11 cellular contexts compared by ENCODE assay signal in the genomic region with DNA sequence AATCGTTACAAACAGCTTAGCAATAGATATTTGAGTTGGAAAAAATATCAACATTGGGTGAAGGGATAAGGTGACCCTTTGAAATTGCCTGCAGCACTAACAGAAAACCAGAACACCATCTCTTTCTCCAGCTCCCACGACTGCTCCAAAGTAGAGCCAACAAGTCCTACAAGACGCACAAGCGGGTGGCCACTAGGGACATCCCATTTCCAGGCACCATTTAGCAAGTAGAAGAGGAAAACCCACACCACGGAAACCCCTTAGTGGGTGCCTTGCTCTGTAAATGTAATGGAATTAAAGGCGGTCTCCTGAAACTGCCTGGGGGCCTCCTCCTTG. TPM values are rescaled to one million over a fixed set of nuclear protein-coding genes. Genes with fewer than 3 reads are reported as not detected.
A peak's percentile ranks its signal among the peaks of the same experiment; 100 is the strongest.
DNase-seq lines count a peak whose midpoint lies in the region; ATAC-seq and TF ChIP-seq lines count a peak whose summit lies in the region.
"Had no signal": no experiment of that assay in that cellular context is flagged by ENCODE, and none has a peak within 500 bp of the region (broad histone marks: within the 10 kb centered on the region; RNA-seq: fewer than 3 reads in every experiment).

No MANE protein-coding gene starts in this region.

- H3K4me2 ChIP-seq in mesenchymal stem cell (ENCODE audit: low read length, poor library complexity, severe bottlenecking), result peak overlapping the region; percentile 94

- H3K14ac ChIP-seq in mesenchymal stem cell (ENCODE audit: low read length in 2 of 2), result no peak overlapping the region

- H3K18ac ChIP-seq in mesenchymal stem cell (ENCODE audit: low read depth in 1 of 2, low read length in 2 of 2), result no peak overlapping the region

- H2AK5ac ChIP-seq in mesenchymal stem cell (ENCODE audit: low read length, severe bottlenecking), result no peak overlapping the region

- no peaks in the 10 kb centered on the region for H3K36me3 Mint-ChIP-seq in activated T-cell treated with anti-CD3 and anti-CD28 coated beads, Interleukin-2, amount 50 U/mL, for 72 hours (ENCODE audit: insufficient read depth in 2 of 2)
- no peaks in the 10 kb centered on the region for H3K36me3 Mint-ChIP-seq in activated T-cell treated with anti-CD3 and anti-CD28 coated beads, Interleukin-2, amount 50 U/mL, for 24 hours (ENCODE audit: low read depth)
- no peaks in the 10 kb centered on the region for H3K36me3 Mint-ChIP-seq in type B pancreatic cell

- peaks cover 5% of the 10 kb centered on the region for H3K4me1 Mint-ChIP-seq in activated T-cell treated with anti-CD3 and anti-CD28 coated beads, Interleukin-2, amount 50 U/mL, for 72 hours (ENCODE audit: low read depth)
- H3K4me1 Mint-ChIP-seq in activated T-cell treated with anti-CD3 and anti-CD28 coated beads, Interleukin-2, amount 50 U/mL, for 24 hours (ENCODE audit: low read depth), result peaks cover 11% of the 10 kb centered on the region
- peaks cover 8% of the 10 kb centered on the region for H3K4me1 Mint-ChIP-seq in type B pancreatic cell (ENCODE audit: unreplicated experiment)

- H2BK5ac ChIP-seq in mesenchymal stem cell (ENCODE audit: low read depth, low read length, poor library complexity, severe bottlenecking), result no peak overlapping the region

- no peaks in the 10 kb centered on the region for H3K9me3 ChIP-seq in mesenchymal stem cell (ENCODE audit: control insufficient read depth, low read length)
- H3K9me3 ChIP-seq: A549 had no signal

- H3K9ac ChIP-seq in mesenchymal stem cell (ENCODE audit: low read length), result peak overlapping the region; percentile 40

- no peak overlapping the region for H3K23ac ChIP-seq in mesenchymal stem cell (ENCODE audit: low read length in 2 of 2)

- H2AFZ ChIP-seq in mesenchymal stem cell (ENCODE audit: low read depth, low read length), result no peak overlapping the region

- no peak overlapping the region for H4K8ac ChIP-seq in mesenchymal stem cell (ENCODE audit: low read length)

- TF ChIP-seq CTCF in type B pancreatic cell (conservative IDR thresholded peaks at IDR 0.05), result peak; percentile 33

- no peak overlapping the region for H4K91ac ChIP-seq in mesenchymal stem cell (ENCODE audit: low read length)

- no peak overlapping the region for H3K27ac ChIP-seq in mesenchymal stem cell (ENCODE audit: low read length, poor library complexity, severe bottlenecking)
- H3K27ac ChIP-seq: A549 had no signal

- no peak overlapping the region for H3K27ac Mint-ChIP-seq in activated T-cell treated with anti-CD3 and anti-CD28 coated beads, Interleukin-2, amount 50 U/mL, for 72 hours
- no peak overlapping the region for H3K27ac Mint-ChIP-seq in activated T-cell treated with anti-CD3 and anti-CD28 coated beads, Interleukin-2, amount 50 U/mL, for 24 hours
- H3K27ac Mint-ChIP-seq in type B pancreatic cell, result no peak overlapping the region

- H2BK12ac ChIP-seq in mesenchymal stem cell (ENCODE audit: low read length in 2 of 2), result no peak overlapping the region

- peak overlapping the region; percentile 51 to 60 for H3K4me3 Mint-ChIP-seq in activated T-cell treated with anti-CD3 and anti-CD28 coated beads, Interleukin-2, amount 50 U/mL, for 72 hours
- H3K4me3 Mint-ChIP-seq in activated T-cell treated with anti-CD3 and anti-CD28 coated beads, Interleukin-2, amount 50 U/mL, for 24 hours, result no peak overlapping the region
- peak overlapping the region; percentile 74 for H3K4me3 Mint-ChIP-seq in type B pancreatic cell

- H3K27me3 Mint-ChIP-seq in activated T-cell treated with anti-CD3 and anti-CD28 coated beads, Interleukin-2, amount 50 U/mL, for 72 hours (ENCODE audit: low read depth), result peaks cover 56% of the 10 kb centered on the region
- peaks cover 88% of the 10 kb centered on the region for H3K27me3 Mint-ChIP-seq in activated T-cell treated with anti-CD3 and anti-CD28 coated beads, Interleukin-2, amount 50 U/mL, for 24 hours
- peaks cover 48% of the 10 kb centered on the region for H3K27me3 Mint-ChIP-seq in type B pancreatic cell

- no peak overlapping the region for H3K4ac ChIP-seq in mesenchymal stem cell (ENCODE audit: low read depth in 1 of 2, low read length in 2 of 2)

- H2BK120ac ChIP-seq in mesenchymal stem cell (ENCODE audit: low read depth, low read length), result no peak overlapping the region

- H3K36me3 ChIP-seq in mesenchymal stem cell (ENCODE audit: control insufficient read depth in 1 of 2, insufficient read depth in 2 of 2, low read depth in 1 of 2, low read length in 2 of 2), result no peaks in the 10 kb centered on the region

- no peak overlapping the region for H2BK15ac ChIP-seq in mesenchymal stem cell (ENCODE audit: low read depth, poor library complexity, severe bottlenecking)

- peaks cover 3% of the 10 kb centered on the region for H3K79me1 ChIP-seq in mesenchymal stem cell (replicated peaks; ENCODE audit: low read length, poor library complexity, severe bottlenecking)

- ATAC-seq in activated T-cell treated with anti-CD3 and anti-CD28 coated beads, Interleukin-2, amount 50 U/mL, for 72 hours (replicated peaks in 1 of 2), result no peak
- no peak for ATAC-seq in HG02678 (IDR thresholded peaks at IDR 0.05; ENCODE audit: unreplicated experiment)
- no peak for ATAC-seq in GM18870 (IDR thresholded peaks at IDR 0.05; ENCODE audit: unreplicated experiment)
- ATAC-seq: K562, left colon had no signal

- H3K4me3 ChIP-seq in mesenchymal stem cell (ENCODE audit: insufficient read depth in 1 of 2, low read depth in 1 of 2, low read length in 2 of 2), result peak overlapping the region; percentile 66 to 81
- H3K4me3 ChIP-seq: A549, K562 had no signal

- H3K4me1 ChIP-seq in mesenchymal stem cell (ENCODE audit: control insufficient read depth, insufficient read depth, low read depth, low read length), result peaks cover 5% of the 10 kb centered on the region
- H3K4me1 ChIP-seq: A549 had no signal

- no peak for DNase-seq in activated T-cell treated with anti-CD3 and anti-CD28 coated beads, Interleukin-2, amount 50 U/mL, for 72 hours
- no peak for DNase-seq in activated T-cell treated with anti-CD3 and anti-CD28 coated beads, Interleukin-2, amount 50 U/mL, for 24 hours
- DNase-seq in ecto neural progenitor cell (ENCODE audit: low spot score), result peak; percentile 42
- peak; percentile 32 for DNase-seq in mesenchymal stem cell
- DNase-seq in type B pancreatic cell (ENCODE audit: extremely low spot score, unreplicated experiment), result no peak
- DNase-seq in NCI-H226, result no peak
- DNase-seq: left colon had no signal

- no peaks in the 10 kb centered on the region for H3K27me3 ChIP-seq in mesenchymal stem cell (ENCODE audit: control insufficient read depth in 1 of 2, insufficient read depth in 1 of 2, low read length in 2 of 2)

- no peaks in the 10 kb centered on the region for H3K9me3 Mint-ChIP-seq in activated T-cell treated with anti-CD3 and anti-CD28 coated beads, Interleukin-2, amount 50 U/mL, for 72 hours
- H3K9me3 Mint-ChIP-seq in activated T-cell treated with anti-CD3 and anti-CD28 coated beads, Interleukin-2, amount 50 U/mL, for 24 hours, result no peaks in the 10 kb centered on the region
- H3K9me3 Mint-ChIP-seq in type B pancreatic cell, result no peaks in the 10 kb centered on the region

- WGBS in mesenchymal stem cell, result 40% methylated on average over 2 of the region's 6 CpGs

RNA-seq across cellular contexts. Expression of a gene that starts 1.9 kb away (rescaled TPM):
- not detected for total RNA-seq in activated T-cell treated with anti-CD3 and anti-CD28 coated beads, Interleukin-2, amount 50 U/mL, for 72 hours
- polyA plus RNA-seq in mesenchymal stem cell (2013, experiment 1 of 2), result 13.8 TPM
- polyA plus RNA-seq in mesenchymal stem cell (2013, experiment 2 of 2), result 13.6 TPM
- total RNA-seq in type B pancreatic cell (ENCODE audit: low replicate concordance), result 8.0 and 10.1 TPM in 2 replicates

Comparison
In these comparisons a context has a peak if more than half of its experiments do, and no peak if none do; other contexts are left out.
1. DNase-seq: peak in ecto neural progenitor cell (single experiment) and mesenchymal stem cell (single experiment); none in activated T-cell treated with anti-CD3 and anti-CD28 coated beads, Interleukin-2, amount 50 U/mL, for 72 hours (0 of 2), activated T-cell treated with anti-CD3 and anti-CD28 coated beads, Interleukin-2, amount 50 U/mL, for 24 hours (single experiment), type B pancreatic cell (single experiment) and NCI-H226 (single experiment).